17 cellular contexts compared by ENCODE assay signal in the genomic region with DNA sequence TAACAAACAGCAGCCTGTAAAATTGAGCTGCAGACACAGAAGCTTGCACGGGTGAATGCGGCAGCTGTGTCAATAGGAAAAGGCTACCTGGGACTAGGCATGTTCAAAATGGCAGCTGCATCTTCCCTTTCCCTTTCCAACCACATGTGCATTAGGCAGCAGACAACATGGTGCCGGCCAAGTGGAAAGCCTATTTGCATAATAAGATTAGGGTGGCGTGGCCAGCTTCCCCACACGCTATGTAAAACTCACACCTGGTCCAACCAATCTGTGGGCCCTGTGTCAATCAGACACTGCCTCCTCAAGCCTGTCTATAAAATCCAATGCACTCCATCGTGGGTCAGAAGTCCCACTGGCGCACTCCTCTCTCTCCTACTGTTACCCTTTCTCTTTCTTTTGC.
"Had no signal": no experiment of that assay in that cellular context is flagged by ENCODE, and none has a peak within 500 bp of the region (broad histone marks: within the 10 kb centered on the region; RNA-seq: fewer than 3 reads in every experiment).

No MANE protein-coding gene starts in this region.

- DNase-seq: activated CD4-positive, alpha-beta T cell treated with anti-CD3 and anti-CD28 coated beads, Interleukin-2, amount 10 ng/mL, durations not matched to agents 24 days and 14 days; activated CD4-positive, CD25-positive, alpha-beta regulatory T cell; activated CD8-positive, alpha-beta T cell treated with anti-CD3 and anti-CD28 coated beads for 36 hours; activated naive CD4-positive, alpha-beta T cell treated with Interleukin-2 at 50 U/mL for 16 hours; activated naive CD8-positive, alpha-beta T cell treated with anti-CD3 and anti-CD28 coated beads, Interleukin-2, amount 10 ng/mL, durations not matched to agents 7 days and 5 days; activated T-cell treated with anti-CD3 and anti-CD28 coated beads, Interleukin-2, amount 50 U/mL, for 24 hours; amygdala; dermis blood vessel endothelial cell; effector memory CD4-positive, alpha-beta T cell; esophagus squamous epithelium; stimulated activated naive B cell treated with anti-CD40 and anti-IgM and Interleukin-4, amounts not matched to agents 10 μg/mL and 1 μg/mL and 100 μg/mL, for 72 hours; upper lobe of right lung had no signal

- H3K4me3 Mint-ChIP-seq: activated CD4-positive, alpha-beta T cell treated with anti-CD3 and anti-CD28 coated beads, Interleukin-2, amount 10 ng/mL, durations not matched to agents 24 days and 14 days; activated CD8-positive, alpha-beta T cell treated with anti-CD3 and anti-CD28 coated beads for 36 hours; activated naive CD8-positive, alpha-beta T cell treated with anti-CD3 and anti-CD28 coated beads, Interleukin-2, amount 10 ng/mL, durations not matched to agents 7 days and 5 days; activated T-cell treated with anti-CD3 and anti-CD28 coated beads, Interleukin-2, amount 50 U/mL, for 24 hours; memory B cell; neural crest cell; stimulated activated naive B cell treated with anti-CD40 and anti-IgM and Interleukin-4, amounts not matched to agents 10 μg/mL and 1 μg/mL and 100 μg/mL, for 72 hours had no signal

- H3K27me3 Mint-ChIP-seq: progenitor cell of endocrine pancreas had no signal

- ATAC-seq: activated CD8-positive, alpha-beta T cell treated with anti-CD3 and anti-CD28 coated beads for 36 hours; stimulated activated naive B cell treated with anti-CD40 and anti-IgM and Interleukin-4, amounts not matched to agents 10 μg/mL and 1 μg/mL and 100 μg/mL, for 72 hours; upper lobe of right lung had no signal

- H3K36me3 ChIP-seq: cardiac muscle cell, esophagus squamous epithelium, upper lobe of right lung had no signal

- H3K27ac Mint-ChIP-seq: activated CD4-positive, alpha-beta T cell treated with anti-CD3 and anti-CD28 coated beads, Interleukin-2, amount 10 ng/mL, durations not matched to agents 24 days and 14 days; activated CD8-positive, alpha-beta T cell treated with anti-CD3 and anti-CD28 coated beads for 36 hours; activated naive CD8-positive, alpha-beta T cell treated with anti-CD3 and anti-CD28 coated beads, Interleukin-2, amount 10 ng/mL, durations not matched to agents 7 days and 5 days; activated T-cell treated with anti-CD3 and anti-CD28 coated beads, Interleukin-2, amount 50 U/mL, for 24 hours; activated T-helper 2 cell treated with anti-CD3 and anti-CD28 coated beads, Interferon-gamma antibody, Interleukin-2, Interleukin-4, amounts not matched to agents 10 μg/mL and 5 μg/mL and 100 μg/mL, durations not matched to agents 14 hours and 24 hours and 36 hours; memory B cell; progenitor cell of endocrine pancreas; stimulated activated naive B cell treated with anti-CD40 and anti-IgM and Interleukin-4, amounts not matched to agents 10 μg/mL and 1 μg/mL and 100 μg/mL, for 72 hours had no signal

- H3K27ac ChIP-seq: cardiac muscle cell, esophagus squamous epithelium, upper lobe of right lung had no signal

- H3K27me3 ChIP-seq: cardiac muscle cell, upper lobe of right lung had no signal

- H3K36me3 Mint-ChIP-seq: activated naive CD8-positive, alpha-beta T cell treated with anti-CD3 and anti-CD28 coated beads, Interleukin-2, amount 10 ng/mL, durations not matched to agents 7 days and 5 days had no signal

- H3K9me3 ChIP-seq: upper lobe of right lung had no signal

- H3K4me1 Mint-ChIP-seq: activated CD4-positive, alpha-beta T cell treated with anti-CD3 and anti-CD28 coated beads, Interleukin-2, amount 10 ng/mL, durations not matched to agents 24 days and 14 days; activated naive CD8-positive, alpha-beta T cell treated with anti-CD3 and anti-CD28 coated beads, Interleukin-2, amount 10 ng/mL, durations not matched to agents 7 days and 5 days had no signal

- H3K4me1 ChIP-seq: esophagus squamous epithelium, upper lobe of right lung had no signal

- H3K4me3 ChIP-seq: cardiac muscle cell, esophagus squamous epithelium, upper lobe of right lung had no signal
